Comparison of ENCODE assay signal across 19 cellular contexts in genomic region chr5:137365126-137365865, GRCh38.
A peak's percentile ranks its signal among the peaks of the same experiment; 100 is the strongest.
DNase-seq lines count a peak whose midpoint lies in the region; TF ChIP-seq lines count a peak whose summit lies in the region.
"Had no signal": no experiment of that assay in that cellular context is flagged by ENCODE, and none has a peak within 500 bp of the region (broad histone marks: within the 10 kb centered on the region; RNA-seq: fewer than 3 reads in every experiment).

No MANE protein-coding gene starts in this region.

- TF ChIP-seq CTCF in HFFc6 (IDR thresholded peaks at IDR 0.05), result no peak

- peaks cover 5% of the 10 kb centered on the region for H3K27me3 Mint-ChIP-seq in HFFc6 (ENCODE audit: insufficient read depth)

- DNase-seq in AG08395 (ENCODE audit: low spot score) (peak; percentile 32), HFFc6 (peak; percentile 19), amniotic epithelial cell (ENCODE audit: low read depth) (peak; percentile 63), glomerular visceral epithelial cell (ENCODE audit: extremely low spot score) (peak; percentile 36), H7 (no peak), DMS 273 treated with DMSO at 0.1 percent for 48 hours (lab: John Stamatoyannopoulos, UW) (no peak), SJCRH30 (no peak)
- no peak for DNase-seq in stimulated activated CD4-positive, alpha-beta T cell treated with anti-CD3 and anti-CD28 coated beads, Interleukin-4, amount 100 ng/mL, for 1 hour
- DNase-seq: AML-193, COR-L47, DMS153, HCEC 1CT, NCI-H1417 treated with DMSO at 0.1 percent for 48 hours, NCI-H1930, NCI-H2171, NCI-H446, NCI-H69 had no signal

- H3K4me1 ChIP-seq in SJCRH30, result no peaks in the 10 kb centered on the region

- H3K36me3 Mint-ChIP-seq in HFFc6 (ENCODE audit: low read depth), result no peaks in the 10 kb centered on the region

- no peak overlapping the region for H3K27ac Mint-ChIP-seq in HFFc6

- H3K27ac ChIP-seq in SJCRH30, result no peak overlapping the region

- H3K4me3 ChIP-seq in H7 (ENCODE audit: insufficient read depth, low read depth, low read length) (no peak overlapping the region), SJCRH30 (no peak overlapping the region)
- H3K4me3 ChIP-seq: K562 had no signal

- H3K4me3 Mint-ChIP-seq in HFFc6, result no peak overlapping the region
- H3K4me3 Mint-ChIP-seq: CD14-positive monocyte had no signal

- H3K4me1 Mint-ChIP-seq in HFFc6 (ENCODE audit: low read depth), result peaks cover 69% of the 10 kb centered on the region

- H3K36me3 ChIP-seq in H7 (replicated peaks; ENCODE audit: control insufficient read depth, insufficient read depth, low read length) (no peaks in the 10 kb centered on the region), SJCRH30 (no peaks in the 10 kb centered on the region)

- H3K27me3 ChIP-seq in H7 (ENCODE audit: control insufficient read depth, insufficient read depth, low read length), result no peaks in the 10 kb centered on the region
- no peaks in the 10 kb centered on the region; the same call in 1 of the 2 replicates for H3K27me3 ChIP-seq in SJCRH30

- no peaks in the 10 kb centered on the region for H3K9me3 ChIP-seq in SJCRH30 (replicated peaks)

- no peaks in the 10 kb centered on the region for H3K9me3 Mint-ChIP-seq in HFFc6
- H3K9me3 Mint-ChIP-seq: CD14-positive monocyte had no signal

Comparison
In these comparisons a context has a peak if more than half of its experiments do, and no peak if none do; other contexts are left out.
1. DNase-seq: peak in AG08395 (single experiment), HFFc6 (single experiment), amniotic epithelial cell (single experiment) and glomerular visceral epithelial cell (single experiment); none in H7 (single experiment), DMS 273 treated with DMSO at 0.1 percent for 48 hours (single experiment), stimulated activated CD4-positive, alpha-beta T cell treated with anti-CD3 and anti-CD28 coated beads, Interleukin-4, amount 100 ng/mL, for 1 hour (single experiment) and SJCRH30 (0 of 2).